9 cellular contexts compared by ENCODE assay signal in the genomic region with DNA sequence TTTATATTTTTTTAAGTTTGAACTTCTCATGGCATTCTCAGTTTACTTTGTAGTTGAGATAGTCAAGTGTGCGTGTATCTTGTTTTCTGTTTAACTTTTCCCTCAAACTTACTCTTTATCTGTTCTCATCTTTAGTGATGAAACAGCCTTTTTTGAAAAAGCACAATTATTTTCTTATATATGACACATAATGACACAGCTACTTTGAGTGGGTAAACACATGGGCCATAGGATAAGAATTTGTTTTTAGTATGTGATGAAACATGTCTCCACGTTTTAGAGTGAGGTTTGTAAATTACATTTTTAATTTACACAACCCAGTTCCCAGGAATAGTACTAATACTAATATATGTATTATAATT. TPM values are rescaled to one million over a fixed set of nuclear protein-coding genes. Genes with fewer than 3 reads are reported as not detected.
A peak's percentile ranks its signal among the peaks of the same experiment; 100 is the strongest.
DNase-seq lines count a peak whose midpoint lies in the region; ATAC-seq and TF ChIP-seq lines count a peak whose summit lies in the region.
"Had no signal": no experiment of that assay in that cellular context is flagged by ENCODE, and none has a peak within 500 bp of the region (broad histone marks: within the 10 kb centered on the region; RNA-seq: fewer than 3 reads in every experiment).

No MANE protein-coding gene starts in this region.

- POLR2A ChIA-PET in A673 (lab: Charles Lee; ENCODE audit: low non-redundant PET) = no interaction called here

- H3K9ac ChIP-seq in mesendoderm (ENCODE audit: low read length) = peak overlapping the region; percentile 25

- H2AK5ac ChIP-seq in mesendoderm (ENCODE audit: low read length) = no peak overlapping the region

- no peak overlapping the region for H3K18ac ChIP-seq in mesendoderm (ENCODE audit: low read length)

- H3K9me3 ChIP-seq in A673 (ENCODE audit: low read depth, low read length, poor library complexity, severe bottlenecking) = no peaks in the 10 kb centered on the region

- H3K9me3 Mint-ChIP-seq in HFFc6 = no peaks in the 10 kb centered on the region

- H3K4me1 ChIP-seq in A673 (ENCODE audit: insufficient read depth, low read length, poor library complexity, severe bottlenecking) (peaks cover 48% of the 10 kb centered on the region), mesendoderm (ENCODE audit: control insufficient read depth, low read depth, low read length) (no peaks in the 10 kb centered on the region)

- no peak for ATAC-seq in HG02623 (IDR thresholded peaks at IDR 0.05; ENCODE audit: unreplicated experiment)

- in situ Hi-C loops in brain microvascular endothelial cell (cut with HindIII; ENCODE audit: low pct_ligation_motif_present, low sequenced_read_pairs) = no loop called here

- H3K4me3 Mint-ChIP-seq in HFFc6 = peak overlapping the region; percentile 96

- H2BK5ac ChIP-seq in mesendoderm (ENCODE audit: low read length) = no peak overlapping the region

- H3K4me2 ChIP-seq in mesendoderm (ENCODE audit: low read length) = no peak overlapping the region

- H2BK15ac ChIP-seq in mesendoderm (replicated peaks; ENCODE audit: low read depth) = no peak overlapping the region

- H3K79me1 ChIP-seq in mesendoderm (ENCODE audit: low read length) = no peaks in the 10 kb centered on the region

- peak overlapping the region; percentile 88 for H3K27ac Mint-ChIP-seq in HFFc6

- H3K23ac ChIP-seq in mesendoderm (ENCODE audit: low read length) = no peak overlapping the region

- no peak overlapping the region for H3K56ac ChIP-seq in mesendoderm (ENCODE audit: low read length)

- TF ChIP-seq CTCF in A673 (conservative IDR thresholded peaks at IDR 0.05; ENCODE audit: low read depth, low read length) (no peak), HFFc6 (IDR thresholded peaks at IDR 0.05) (no peak), brain microvascular endothelial cell (IDR thresholded peaks at IDR 0.05; ENCODE audit: low read depth, low read length, missing control alignments) (no peak)

- CTCF ChIA-PET in A673 (lab: Charles Lee) = no interaction called here

- no peaks in the 10 kb centered on the region for H3K36me3 ChIP-seq in A673 (ENCODE audit: insufficient read depth, low read length, poor library complexity, severe bottlenecking)
- no peaks in the 10 kb centered on the region for H3K36me3 ChIP-seq in brain microvascular endothelial cell (replicated peaks)
- no peaks in the 10 kb centered on the region for H3K36me3 ChIP-seq in mesendoderm (ENCODE audit: control insufficient read depth, insufficient read depth, low read length)

- peaks cover 61% of the 10 kb centered on the region for H3K4me1 Mint-ChIP-seq in HFFc6 (ENCODE audit: low read depth)

- no peaks in the 10 kb centered on the region; the same call in 1 of the 2 replicates for H3K27me3 Mint-ChIP-seq in HFFc6 (ENCODE audit: insufficient read depth)

- intact Hi-C loops in A673 (cut with micrococcal nuclease; ENCODE audit: unreplicated experiment) = loop anchor here (5.0 to 10.0 kb wide), 5 partner anchors 282 to 1787 kb away; no protein-coding TSS in a partner anchor

- BruUV-seq in A673 (replicated peaks; lab: Mats Ljungman, UMichigan) = no TSS peak

- peak overlapping the region; percentile 90 for H3K4me3 ChIP-seq in A673 (ENCODE audit: low read depth, low read length, poor library complexity, severe bottlenecking)
- peak overlapping the region; percentile 87 for H3K4me3 ChIP-seq in brain microvascular endothelial cell (ENCODE audit: low read depth, low read length)
- H3K4me3 ChIP-seq in mesendoderm (ENCODE audit: low read length) = no peak overlapping the region

- no CpG with 5 or more reads among the region's 2 CpGs for WGBS in mesendoderm (ENCODE audit: extremely low coverage, insufficient coverage, low lambda C conversion rate)

- H3K27me3 ChIP-seq in A673 (replicated peaks; ENCODE audit: insufficient read depth, low read depth, low read length, poor library complexity) (no peaks in the 10 kb centered on the region), brain microvascular endothelial cell (replicated peaks) (no peaks in the 10 kb centered on the region), mesendoderm (ENCODE audit: insufficient read depth, low read length, poor library complexity) (no peaks in the 10 kb centered on the region)

- H4K5ac ChIP-seq in mesendoderm (ENCODE audit: low read length) = no peak overlapping the region

- peaks cover 53% of the 10 kb centered on the region for H3K79me2 ChIP-seq in mesendoderm (ENCODE audit: control insufficient read depth, insufficient read depth, low read length)

- H3K27ac ChIP-seq in A673 (ENCODE audit: low read depth, low read length, poor library complexity, severe bottlenecking) (peak overlapping the region; percentile 26), brain microvascular endothelial cell (peak overlapping the region; percentile 67), mesendoderm (ENCODE audit: low read depth, low read length) (no peak overlapping the region)

- H4K8ac ChIP-seq in mesendoderm (ENCODE audit: low read depth, low read length) = no peak overlapping the region

- H3K4ac ChIP-seq in mesendoderm (ENCODE audit: low read depth, low read length) = no peak overlapping the region

- H3K36me3 Mint-ChIP-seq in HFFc6 (ENCODE audit: low read depth) = no peaks in the 10 kb centered on the region

- H2BK120ac ChIP-seq in mesendoderm (ENCODE audit: low read depth, low read length) = no peak overlapping the region

- no peak for DNase-seq in A673 (ENCODE audit: low spot score)
- DNase-seq in HFFc6 = peak; percentile 39
- DNase-seq in brain microvascular endothelial cell = no peak
- no peak for DNase-seq in mesendoderm
- DNase-seq in NCI-H146 (lab: John Stamatoyannopoulos, UW) = no peak
- no peak for DNase-seq in DMS53 (lab: John Stamatoyannopoulos, UW)
- no peak for DNase-seq in NCI-H1694 (lab: John Stamatoyannopoulos, UW)
- DNase-seq: activated CD4-positive, alpha-beta T cell treated with anti-CD3 and anti-CD28 coated beads for 48 hours had no signal

RNA-seq across cellular contexts. Expression of a gene that starts 3.2 kb away (rescaled TPM):
- total RNA-seq in A673 (2021) = 41.9 and 47.7 TPM in 2 replicates
- 10 to 100 TPM in 1 of 6 experiments, 1 to 10 TPM in 5; 7.0 to 10.5 (median 8.6) TPM for total RNA-seq in HFFc6 (2021; fragmentation: NEBNext Ultra II Directional; extraction: Animal tissue kit (Norgen Biotek cat#: 25700))
- 32.7 TPM for polyA plus RNA-seq in mesendoderm (2013, experiment 1 of 2)
- polyA plus RNA-seq in mesendoderm (2013, experiment 2 of 2) = 34.3 TPM
